Comparison of ENCODE assay signal across 8 cellular contexts in genomic region chr7:114921636-114922150, GRCh38. TPM values are rescaled to one million over a fixed set of nuclear protein-coding genes. Genes with fewer than 3 reads are reported as not detected.
A peak's percentile ranks its signal among the peaks of the same experiment; 100 is the strongest.
DNase-seq lines count a peak whose midpoint lies in the region; TF ChIP-seq lines count a peak whose summit lies in the region.

A gene with protein sequence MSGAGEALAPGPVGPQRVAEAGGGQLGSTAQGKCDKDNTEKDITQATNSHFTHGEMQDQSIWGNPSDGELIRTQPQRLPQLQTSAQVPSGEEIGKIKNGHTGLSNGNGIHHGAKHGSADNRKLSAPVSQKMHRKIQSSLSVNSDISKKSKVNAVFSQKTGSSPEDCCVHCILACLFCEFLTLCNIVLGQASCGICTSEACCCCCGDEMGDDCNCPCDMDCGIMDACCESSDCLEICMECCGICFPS (plus strand): TSS chr7:114922094. CDS start chr7:114923034, 940 bp downstream.

- in situ Hi-C loops in astrocyte of the spinal cord (cut with HindIII; ENCODE audit: low sequenced_read_pairs): no loop called here

- H3K9me3 ChIP-seq in OCI-LY3 (ENCODE audit: insufficient read depth, low read length) (no peaks in the 10 kb centered on the region), iPS-20b (ENCODE audit: insufficient read depth, low read depth, low read length) (no peaks in the 10 kb centered on the region)

- peak within 1 kb of the TSS; percentile 92 for H3K9ac ChIP-seq in OCI-LY3 (ENCODE audit: low read length)
- peak within 1 kb of the TSS; percentile 79; the same call in 1 of the 2 replicates for H3K9ac ChIP-seq in iPS-20b (ENCODE audit: low read depth, low read length)

- H3K4me1 ChIP-seq in OCI-LY3 (ENCODE audit: low read length) (peaks cover 70% of the 10 kb centered on the region), iPS-20b (ENCODE audit: insufficient read depth, low read length) (peaks cover 13% of the 10 kb centered on the region; the same call in 1 of the 2 replicates)

- intact Hi-C loops in CD14-positive monocyte (cut with micrococcal nuclease): loop anchor here in 1 of 2 donors (5.0 to 10.0 kb wide), 4 partner anchors 36 to 1293 kb away; partner anchors contain the start of gene TES

- no peak for TF ChIP-seq CTCF in CD14-positive monocyte (IDR thresholded peaks at IDR 0.05)
- TF ChIP-seq CTCF in OCI-LY3 (IDR thresholded peaks at IDR 0.05; ENCODE audit: low read depth, low read length): no peak
- TF ChIP-seq CTCF in astrocyte of the spinal cord (IDR thresholded peaks at IDR 0.05; ENCODE audit: low read depth, low read length): peak; percentile 1

- H3K4me3 Mint-ChIP-seq in CD14-positive monocyte: peak within 1 kb of the TSS; percentile 91 to 96

- peaks cover 20% of the 10 kb centered on the region for H3K36me3 ChIP-seq in OCI-LY3 (replicated peaks; ENCODE audit: low read depth, low read length)
- H3K36me3 ChIP-seq in iPS-20b (ENCODE audit: insufficient read depth, low read depth, low read length): no peaks in the 10 kb centered on the region

- H2AFZ ChIP-seq in OCI-LY3 (ENCODE audit: low read depth, low read length): no peak within 1 kb of the TSS

- H3K27me3 ChIP-seq in OCI-LY3 (ENCODE audit: low read depth, low read length): no peaks in the 10 kb centered on the region
- H3K27me3 ChIP-seq in iPS-20b (ENCODE audit: insufficient read depth, low read length): peaks cover 24% of the 10 kb centered on the region

- peak within 1 kb of the TSS; percentile 84 for H3K4me3 ChIP-seq in OCI-LY3 (ENCODE audit: low read length)
- H3K4me3 ChIP-seq in astrocyte of the spinal cord (ENCODE audit: low read depth, low read length): peak within 1 kb of the TSS; percentile 88
- peak within 1 kb of the TSS; percentile 70 for H3K4me3 ChIP-seq in iPS-20b (ENCODE audit: low read length)
- peak within 1 kb of the TSS; percentile 54 to 96 (median 78) for H3K4me3 ChIP-seq in skin epidermis

- H4K20me1 ChIP-seq in OCI-LY3 (ENCODE audit: insufficient read depth, low read length): no peaks in the 10 kb centered on the region

- peaks cover 83% of the 10 kb centered on the region for H3K79me2 ChIP-seq in OCI-LY3 (ENCODE audit: low read length)

- H3K4me2 ChIP-seq in OCI-LY3 (ENCODE audit: low read length): peak within 1 kb of the TSS; percentile 97

- peaks cover 0 to 3% of the 10 kb centered on the region in 2 donors for H3K36me3 Mint-ChIP-seq in CD14-positive monocyte

- H3K27ac Mint-ChIP-seq in CD14-positive monocyte: peak within 1 kb of the TSS; percentile 79 to 97 (median 91)

- peaks cover 0 to 1% (median 0%) of the 10 kb centered on the region in 3 donors for H3K27me3 Mint-ChIP-seq in CD14-positive monocyte (ENCODE audit: low read depth in 3 of 3)

- DNase-seq in CD14-positive monocyte (ENCODE audit: low spot score) (no peak), astrocyte of the spinal cord (ENCODE audit: low read depth, low spot score) (no peak), NCI-H1092 (lab: John Stamatoyannopoulos, UW) (no peak), middle frontal gyrus (ENCODE audit: extremely low spot score, low spot score) (no peak), NCI-H2227 treated with DMSO at 0.1 percent for 48 hours (lab: John Stamatoyannopoulos, UW) (no peak)

- no peaks in the 10 kb centered on the region for H3K9me3 Mint-ChIP-seq in CD14-positive monocyte

- H3K4me1 Mint-ChIP-seq in CD14-positive monocyte: peaks cover 36% of the 10 kb centered on the region

- H3K27ac ChIP-seq in OCI-LY3 (ENCODE audit: low read length) (peak within 1 kb of the TSS; percentile 96), iPS-20b (ENCODE audit: low read length) (no peak within 1 kb of the TSS), skin epidermis (peak within 1 kb of the TSS; percentile 57 to 99 (median 92))

RNA-seq across cellular contexts. Expression of the gene that starts here (rescaled TPM):
- polyA plus RNA-seq in CD14-positive monocyte: 10 to 100 TPM; 19.9 to 30.0 TPM
